In genomic region chr4:53186714-53187358, GRCh38 we compare ENCODE assay signal across 1 cellular context.
TF ChIP-seq lines count a peak whose summit lies in the region.

No MANE protein-coding gene starts in this region.

TF ChIP-seq in K562, 482 proteins besides CTCF, POLR2A, EP300 and RAD21 (continued from another document and continues in another):
- TF ChIP-seq MTA1 (IDR thresholded peaks at IDR 0.05; ENCODE audit: borderline replicate concordance) = 0 out of 2 replicates have a peak, but pooled peaks have one; percentile 41
- TF ChIP-seq ELF1 (tag; IDR thresholded peaks at IDR 0.05) = no peak
- no peak for TF ChIP-seq BRCA1 (IDR thresholded peaks at IDR 0.05)
- TF ChIP-seq BRCA1 (CRISPR knock-in tag; IDR thresholded peaks at IDR 0.05) = no peak
- TF ChIP-seq TFAM (CRISPR knock-in tag; conservative IDR thresholded peaks at IDR 0.05) = no peak
- TF ChIP-seq POLR3G (IDR thresholded peaks at IDR 0.05; ENCODE audit: extremely low read depth, insufficient read length, insufficient replicate concordance) = no peak
- no peak for TF ChIP-seq FOS (IDR thresholded peaks at IDR 0.05; ENCODE audit: extremely low read depth, insufficient read length)
- TF ChIP-seq PTRF (tag; IDR thresholded peaks at IDR 0.05) = no peak
- TF ChIP-seq CHAMP1 (IDR thresholded peaks at IDR 0.05) = peak; percentile 48; the same call in 1 of the 2 replicates
- 0 out of 2 replicates have a peak, but pooled peaks have one; percentile 18 for TF ChIP-seq CC2D1A (IDR thresholded peaks at IDR 0.05)
- no peak for TF ChIP-seq ZNF354B (CRISPR knock-in tag; IDR thresholded peaks at IDR 0.05)
- no peak for TF ChIP-seq ZNF785 (CRISPR knock-in tag; IDR thresholded peaks at IDR 0.05)
- TF ChIP-seq, protein P1, sequence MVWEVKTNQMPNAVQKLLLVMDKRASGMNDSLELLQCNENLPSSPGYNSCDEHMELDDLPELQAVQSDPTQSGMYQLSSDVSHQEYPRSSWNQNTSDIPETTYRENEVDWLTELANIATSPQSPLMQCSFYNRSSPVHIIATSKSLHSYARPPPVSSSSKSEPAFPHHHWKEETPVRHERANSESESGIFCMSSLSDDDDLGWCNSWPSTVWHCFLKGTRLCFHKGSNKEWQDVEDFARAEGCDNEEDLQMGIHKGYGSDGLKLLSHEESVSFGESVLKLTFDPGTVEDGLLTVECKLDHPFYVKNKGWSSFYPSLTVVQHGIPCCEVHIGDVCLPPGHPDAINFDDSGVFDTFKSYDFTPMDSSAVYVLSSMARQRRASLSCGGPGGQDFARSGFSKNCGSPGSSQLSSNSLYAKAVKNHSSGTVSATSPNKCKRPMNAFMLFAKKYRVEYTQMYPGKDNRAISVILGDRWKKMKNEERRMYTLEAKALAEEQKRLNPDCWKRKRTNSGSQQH (CRISPR knock-in tag; IDR thresholded peaks at IDR 0.05) = no peak
- no peak for TF ChIP-seq XRCC3 (IDR thresholded peaks at IDR 0.05)
- TF ChIP-seq, protein P2, sequence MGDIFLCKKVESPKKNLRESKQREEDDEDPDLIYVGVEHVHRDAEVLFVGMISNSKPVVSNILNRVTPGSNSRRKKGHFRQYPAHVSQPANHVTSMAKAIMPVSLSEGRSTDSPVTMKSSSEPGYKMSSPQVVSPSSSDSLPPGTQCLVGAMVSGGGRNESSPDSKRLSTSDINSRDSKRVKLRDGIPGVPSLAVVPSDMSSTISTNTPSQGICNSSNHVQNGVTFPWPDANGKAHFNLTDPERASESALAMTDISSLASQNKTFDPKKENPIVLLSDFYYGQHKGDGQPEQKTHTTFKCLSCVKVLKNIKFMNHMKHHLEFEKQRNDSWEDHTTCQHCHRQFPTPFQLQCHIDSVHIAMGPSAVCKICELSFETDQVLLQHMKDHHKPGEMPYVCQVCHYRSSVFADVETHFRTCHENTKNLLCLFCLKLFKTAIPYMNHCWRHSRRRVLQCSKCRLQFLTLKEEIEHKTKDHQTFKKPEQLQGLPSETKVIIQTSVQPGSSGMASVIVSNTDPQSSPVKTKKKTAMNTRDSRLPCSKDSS (IDR thresholded peaks at IDR 0.05; ENCODE audit: low read depth, partially characterized antibody) = no peak
- TF ChIP-seq TCFL5 (CRISPR knock-in tag; conservative IDR thresholded peaks at IDR 0.05) = no peak
- peak; percentile 88 for TF ChIP-seq ZNF316 (IDR thresholded peaks at IDR 0.05)
- TF ChIP-seq, protein P3, sequence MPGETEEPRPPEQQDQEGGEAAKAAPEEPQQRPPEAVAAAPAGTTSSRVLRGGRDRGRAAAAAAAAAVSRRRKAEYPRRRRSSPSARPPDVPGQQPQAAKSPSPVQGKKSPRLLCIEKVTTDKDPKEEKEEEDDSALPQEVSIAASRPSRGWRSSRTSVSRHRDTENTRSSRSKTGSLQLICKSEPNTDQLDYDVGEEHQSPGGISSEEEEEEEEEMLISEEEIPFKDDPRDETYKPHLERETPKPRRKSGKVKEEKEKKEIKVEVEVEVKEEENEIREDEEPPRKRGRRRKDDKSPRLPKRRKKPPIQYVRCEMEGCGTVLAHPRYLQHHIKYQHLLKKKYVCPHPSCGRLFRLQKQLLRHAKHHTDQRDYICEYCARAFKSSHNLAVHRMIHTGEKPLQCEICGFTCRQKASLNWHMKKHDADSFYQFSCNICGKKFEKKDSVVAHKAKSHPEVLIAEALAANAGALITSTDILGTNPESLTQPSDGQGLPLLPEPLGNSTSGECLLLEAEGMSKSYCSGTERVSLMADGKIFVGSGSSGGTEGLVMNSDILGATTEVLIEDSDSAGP (CRISPR knock-in tag; IDR thresholded peaks at IDR 0.05) = no peak
- TF ChIP-seq, protein P4, sequence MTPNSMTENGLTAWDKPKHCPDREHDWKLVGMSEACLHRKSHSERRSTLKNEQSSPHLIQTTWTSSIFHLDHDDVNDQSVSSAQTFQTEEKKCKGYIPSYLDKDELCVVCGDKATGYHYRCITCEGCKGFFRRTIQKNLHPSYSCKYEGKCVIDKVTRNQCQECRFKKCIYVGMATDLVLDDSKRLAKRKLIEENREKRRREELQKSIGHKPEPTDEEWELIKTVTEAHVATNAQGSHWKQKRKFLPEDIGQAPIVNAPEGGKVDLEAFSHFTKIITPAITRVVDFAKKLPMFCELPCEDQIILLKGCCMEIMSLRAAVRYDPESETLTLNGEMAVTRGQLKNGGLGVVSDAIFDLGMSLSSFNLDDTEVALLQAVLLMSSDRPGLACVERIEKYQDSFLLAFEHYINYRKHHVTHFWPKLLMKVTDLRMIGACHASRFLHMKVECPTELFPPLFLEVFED (CRISPR knock-in tag; conservative IDR thresholded peaks at IDR 0.05) = no peak
- no peak for TF ChIP-seq RNF2 (IDR thresholded peaks at IDR 0.05)
- TF ChIP-seq, protein P5, sequence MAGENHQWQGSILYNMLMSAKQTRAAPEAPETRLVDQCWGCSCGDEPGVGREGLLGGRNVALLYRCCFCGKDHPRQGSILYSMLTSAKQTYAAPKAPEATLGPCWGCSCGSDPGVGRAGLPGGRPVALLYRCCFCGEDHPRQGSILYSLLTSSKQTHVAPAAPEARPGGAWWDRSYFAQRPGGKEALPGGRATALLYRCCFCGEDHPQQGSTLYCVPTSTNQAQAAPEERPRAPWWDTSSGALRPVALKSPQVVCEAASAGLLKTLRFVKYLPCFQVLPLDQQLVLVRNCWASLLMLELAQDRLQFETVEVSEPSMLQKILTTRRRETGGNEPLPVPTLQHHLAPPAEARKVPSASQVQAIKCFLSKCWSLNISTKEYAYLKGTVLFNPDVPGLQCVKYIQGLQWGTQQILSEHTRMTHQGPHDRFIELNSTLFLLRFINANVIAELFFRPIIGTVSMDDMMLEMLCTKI (IDR thresholded peaks at IDR 0.05; ENCODE audit: partially characterized antibody) = no peak
- TF ChIP-seq RBBP5 (IDR thresholded peaks at IDR 0.05; ENCODE audit: borderline replicate concordance, insufficient read depth, low read length, poor library complexity, severe bottlenecking) = no peak
- no peak for TF ChIP-seq THRAP3 (IDR thresholded peaks at IDR 0.05; ENCODE audit: borderline replicate concordance)
- TF ChIP-seq TEAD1 (CRISPR knock-in tag; IDR thresholded peaks at IDR 0.05) = peak in 1 of 2 experiments; percentile 54; a peak in 1 of 4 replicates
- TF ChIP-seq TFE3 (CRISPR knock-in tag; IDR thresholded peaks at IDR 0.05) = no peak
- no peak for TF ChIP-seq SUPT5H (IDR thresholded peaks at IDR 0.05)
- no peak for TF ChIP-seq NEUROD1 (IDR thresholded peaks at IDR 0.05; ENCODE audit: borderline replicate concordance, low read depth, low read length, partially characterized antibody)
- no peak for TF ChIP-seq ZBTB43 (CRISPR knock-in tag; IDR thresholded peaks at IDR 0.05)
- no peak for TF ChIP-seq TCF7 (IDR thresholded peaks at IDR 0.05; ENCODE audit: borderline replicate concordance)
- TF ChIP-seq ZNF584 (CRISPR knock-in tag; IDR thresholded peaks at IDR 0.05; ENCODE audit: low read depth) = no peak
- TF ChIP-seq SOX6 (IDR thresholded peaks at IDR 0.05) = peak; percentile 86
- TF ChIP-seq ATF6 (CRISPR knock-in tag; IDR thresholded peaks at IDR 0.05) = no peak
- TF ChIP-seq, protein P6, sequence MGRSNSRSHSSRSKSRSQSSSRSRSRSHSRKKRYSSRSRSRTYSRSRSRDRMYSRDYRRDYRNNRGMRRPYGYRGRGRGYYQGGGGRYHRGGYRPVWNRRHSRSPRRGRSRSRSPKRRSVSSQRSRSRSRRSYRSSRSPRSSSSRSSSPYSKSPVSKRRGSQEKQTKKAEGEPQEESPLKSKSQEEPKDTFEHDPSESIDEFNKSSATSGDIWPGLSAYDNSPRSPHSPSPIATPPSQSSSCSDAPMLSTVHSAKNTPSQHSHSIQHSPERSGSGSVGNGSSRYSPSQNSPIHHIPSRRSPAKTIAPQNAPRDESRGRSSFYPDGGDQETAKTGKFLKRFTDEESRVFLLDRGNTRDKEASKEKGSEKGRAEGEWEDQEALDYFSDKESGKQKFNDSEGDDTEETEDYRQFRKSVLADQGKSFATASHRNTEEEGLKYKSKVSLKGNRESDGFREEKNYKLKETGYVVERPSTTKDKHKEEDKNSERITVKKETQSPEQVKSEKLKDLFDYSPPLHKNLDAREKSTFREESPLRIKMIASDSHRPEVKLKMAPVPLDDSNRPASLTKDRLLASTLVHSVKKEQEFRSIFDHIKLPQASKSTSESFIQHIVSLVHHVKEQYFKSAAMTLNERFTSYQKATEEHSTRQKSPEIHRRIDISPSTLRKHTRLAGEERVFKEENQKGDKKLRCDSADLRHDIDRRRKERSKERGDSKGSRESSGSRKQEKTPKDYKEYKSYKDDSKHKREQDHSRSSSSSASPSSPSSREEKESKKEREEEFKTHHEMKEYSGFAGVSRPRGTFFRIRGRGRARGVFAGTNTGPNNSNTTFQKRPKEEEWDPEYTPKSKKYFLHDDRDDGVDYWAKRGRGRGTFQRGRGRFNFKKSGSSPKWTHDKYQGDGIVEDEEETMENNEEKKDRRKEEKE (IDR thresholded peaks at IDR 0.05; ENCODE audit: borderline replicate concordance in 1 of 2, control insufficient read depth in 1 of 2, low read depth in 2 of 2, low read length in 1 of 2) = no peak
- TF ChIP-seq FOSL1 (tag; conservative IDR thresholded peaks at IDR 0.05) = peak; percentile 60
- no peak for TF ChIP-seq SMARCB1 (IDR thresholded peaks at IDR 0.05; ENCODE audit: insufficient read length, low read depth)
- TF ChIP-seq TCF3 (CRISPR knock-in tag; IDR thresholded peaks at IDR 0.05) = peak; percentile 84
